Comparison of ENCODE assay signal across 16 cellular contexts in the genomic region with DNA sequence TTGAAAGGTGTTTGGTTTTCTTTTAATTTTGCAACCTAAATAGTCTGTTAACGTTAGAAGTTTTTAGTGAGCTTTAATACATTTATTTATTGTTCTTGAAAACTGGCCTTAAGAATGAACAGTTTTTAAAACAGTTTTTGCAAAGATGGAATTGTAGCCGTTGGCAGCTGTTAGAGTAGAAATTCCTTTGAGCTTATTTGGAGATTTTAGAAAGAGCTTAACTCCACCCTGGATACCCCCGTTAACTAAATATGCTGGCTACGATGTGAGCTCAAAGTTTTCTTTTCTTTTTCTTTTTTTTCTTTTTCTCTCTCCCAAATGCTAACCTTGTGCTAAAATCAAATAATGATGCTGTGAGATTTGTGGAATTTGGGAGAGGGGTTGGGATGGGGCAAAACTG.
"Had no signal": no experiment of that assay in that cellular context is flagged by ENCODE, and none has a peak within 500 bp of the region (broad histone marks: within the 10 kb centered on the region; RNA-seq: fewer than 3 reads in every experiment).

No MANE protein-coding gene starts in this region.

- H3K36me3 ChIP-seq: adrenal gland had no signal

- H3K4me3 ChIP-seq: adrenal gland had no signal

- H3K27me3 Mint-ChIP-seq: activated T-cell treated with anti-CD3 and anti-CD28 coated beads, Interleukin-2, amount 50 U/mL, for 24 hours; naive thymus-derived CD8-positive, alpha-beta T cell; progenitor cell of endocrine pancreas; stimulated activated naive CD8-positive, alpha-beta T cell treated with anti-CD3 and anti-CD28 coated beads, Interleukin-15, amount 100 ng/mL, for 72 hours had no signal

- H3K27me3 ChIP-seq: adrenal gland had no signal

- H3K27ac Mint-ChIP-seq: activated T-cell treated with anti-CD3 and anti-CD28 coated beads, Interleukin-2, amount 50 U/mL, for 24 hours; progenitor cell of endocrine pancreas; stimulated activated naive CD8-positive, alpha-beta T cell treated with anti-CD3 and anti-CD28 coated beads, Interleukin-15, amount 100 ng/mL, for 72 hours had no signal

- ATAC-seq: left lobe of liver; naive thymus-derived CD8-positive, alpha-beta T cell; right cardiac atrium; stimulated activated naive CD8-positive, alpha-beta T cell treated with anti-CD3 and anti-CD28 coated beads, Interleukin-15, amount 100 ng/mL, for 72 hours had no signal

- H3K9me3 ChIP-seq: adrenal gland had no signal

- DNase-seq: activated CD4-positive, alpha-beta T cell treated with anti-CD3 and anti-CD28 coated beads for 1 hour; activated CD4-positive, alpha-beta T cell treated with anti-CD3 and anti-CD28 coated beads, Interleukin-2, amount 50 U/mL, for 48 hours; activated effector memory CD4-positive, alpha-beta T cell treated with Interleukin-2 at 50 U/mL for 16 hours; activated naive CD4-positive, alpha-beta T cell treated with anti-CD3 and anti-CD28 coated beads, Interleukin-2, amount 50 U/mL, for 16 hours; activated T-cell treated with anti-CD3 and anti-CD28 coated beads, Interleukin-2, amount 50 U/mL, for 24 hours; adrenal gland; caudate nucleus; cortex of kidney; effector CD8-positive, alpha-beta T cell; hippocampal formation; naive thymus-derived CD8-positive, alpha-beta T cell; nucleus accumbens; right cardiac atrium; stimulated activated naive CD8-positive, alpha-beta T cell treated with anti-CD3 and anti-CD28 coated beads, Interleukin-15, amount 100 ng/mL, for 72 hours had no signal

- H3K27ac ChIP-seq: adrenal gland had no signal

- H3K4me3 Mint-ChIP-seq: activated T-cell treated with anti-CD3 and anti-CD28 coated beads, Interleukin-2, amount 50 U/mL, for 24 hours; naive thymus-derived CD8-positive, alpha-beta T cell; stimulated activated naive CD8-positive, alpha-beta T cell treated with anti-CD3 and anti-CD28 coated beads, Interleukin-15, amount 100 ng/mL, for 72 hours had no signal

- H3K4me1 ChIP-seq: adrenal gland had no signal
